ENCODE assay signal across 13 cellular contexts in the genomic region with DNA sequence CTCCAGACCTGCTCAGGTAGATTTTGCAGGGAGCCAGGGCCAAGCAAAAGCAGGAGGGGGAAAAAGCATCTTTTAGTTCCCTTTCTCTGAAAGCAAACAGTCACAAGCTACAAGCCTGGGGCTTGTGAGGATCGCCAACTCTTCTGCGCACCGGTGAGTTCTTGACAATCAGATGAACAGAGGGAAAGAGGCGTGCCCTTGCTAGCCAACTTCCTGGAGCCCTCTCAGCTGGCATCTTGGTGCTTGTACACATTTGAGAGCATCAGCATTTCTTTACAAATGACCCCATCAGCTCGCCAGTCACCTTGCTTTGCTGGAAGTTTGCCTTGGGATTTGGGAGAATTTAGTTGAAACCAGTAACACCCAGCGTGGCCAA. TPM values are rescaled to one million over a fixed set of nuclear protein-coding genes. Genes with fewer than 3 reads are reported as not detected.
DNase-seq lines count a peak whose midpoint lies in the region; ATAC-seq and TF ChIP-seq lines count a peak whose summit lies in the region.
"Had no signal": no experiment of that assay in that cellular context is flagged by ENCODE, and none has a peak within 500 bp of the region (broad histone marks: within the 10 kb centered on the region; RNA-seq: fewer than 3 reads in every experiment).

No MANE protein-coding gene starts in this region.

- H3K4me3 Mint-ChIP-seq in MCF 10A (ENCODE audit: unreplicated experiment): no peak overlapping the region
- H3K4me3 Mint-ChIP-seq in type B pancreatic cell: no peak overlapping the region
- H3K4me3 Mint-ChIP-seq: CD4-positive, alpha-beta memory T cell had no signal

- H2BK120ac ChIP-seq in mesenchymal stem cell (ENCODE audit: low read depth, low read length): peak overlapping the region; percentile 4

- H2BK12ac ChIP-seq in mesenchymal stem cell (ENCODE audit: low read length in 2 of 2): peak overlapping the region; percentile 64 to 94

- peak overlapping the region; percentile 10 for H4K8ac ChIP-seq in mesenchymal stem cell (ENCODE audit: low read length)

- dilution Hi-C loops in mammary epithelial cell (cut with HindIII; ENCODE audit: low sequenced_read_pairs): no loop called here

- no TSS peak for BruUV-seq in mammary epithelial cell (replicated peaks; lab: Mats Ljungman, UMichigan)
- no TSS peak for BruUV-seq in MCF 10A (replicated peaks; lab: Mats Ljungman, UMichigan)

- POLR2A ChIA-PET in MCF 10A (lab: Yijun Ruan, JAX): interaction anchor here (0.9 kb wide), 1 partner anchor 20 kb away, joined by 3 read pairs; no protein-coding TSS in a partner anchor

- TF ChIP-seq CTCF in mammary epithelial cell (conservative IDR thresholded peaks at IDR 0.05 in 1 of 2, IDR thresholded peaks at IDR 0.05 in 1 of 2; ENCODE audit: extremely low read depth in 1 of 2, insufficient read depth in 1 of 2, low read depth in 1 of 2, low read length in 2 of 2) (no peak), MCF 10A (IDR thresholded peaks at IDR 0.05; ENCODE audit: unreplicated experiment) (no peak), type B pancreatic cell (conservative IDR thresholded peaks at IDR 0.05) (no peak)

- H2AK5ac ChIP-seq in mesenchymal stem cell (ENCODE audit: low read length, severe bottlenecking): no peak overlapping the region

- H3K27me3 Mint-ChIP-seq in MCF 10A (ENCODE audit: insufficient read depth, unreplicated experiment): no peaks in the 10 kb centered on the region
- peaks cover 3% of the 10 kb centered on the region for H3K27me3 Mint-ChIP-seq in type B pancreatic cell

- intact Hi-C loops in mammary epithelial cell (cut with micrococcal nuclease) (no loop called here), MCF 10A (cut with micrococcal nuclease) (no loop called here)

- DNase-seq in mammary epithelial cell: no peak
- DNase-seq in MCF 10A (ENCODE audit: unreplicated experiment): no peak
- no peak for DNase-seq in mesenchymal stem cell
- no peak for DNase-seq in type B pancreatic cell (ENCODE audit: extremely low spot score, unreplicated experiment)
- no peak for DNase-seq in AG08396 (ENCODE audit: low spot score)
- DNase-seq: CD4-positive, alpha-beta memory T cell; GOT3; NCI-H1436; NCI-H2081 treated with DMSO at 0.1 percent for 48 hours; NCI-H748 treated with DMSO at 0.1 percent for 48 hours had no signal

- H3K27me3 ChIP-seq in mammary epithelial cell (ENCODE audit: insufficient read depth, low read length) (no peaks in the 10 kb centered on the region), mesenchymal stem cell (ENCODE audit: control insufficient read depth in 1 of 2, insufficient read depth in 1 of 2, low read length in 2 of 2) (no peaks in the 10 kb centered on the region)

- H3K27ac Mint-ChIP-seq in MCF 10A (ENCODE audit: low read depth, unreplicated experiment) (no peak overlapping the region), type B pancreatic cell (no peak overlapping the region)
- H3K27ac Mint-ChIP-seq: CD4-positive, alpha-beta memory T cell had no signal

- H3K4me2 ChIP-seq in mammary epithelial cell (ENCODE audit: insufficient read depth, low read depth, low read length) (peak overlapping the region; percentile 11), mesenchymal stem cell (ENCODE audit: low read length, poor library complexity, severe bottlenecking) (no peak overlapping the region)
- H3K4me2 ChIP-seq: KMS-11 had no signal

- H3K18ac ChIP-seq in mesenchymal stem cell (ENCODE audit: low read depth in 1 of 2, low read length in 2 of 2): peak overlapping the region; percentile 25 to 74

- H3K4me1 ChIP-seq in mammary epithelial cell (ENCODE audit: insufficient read depth, low read length) (peaks cover 30% of the 10 kb centered on the region), mesenchymal stem cell (ENCODE audit: control insufficient read depth, insufficient read depth, low read depth, low read length) (peaks cover 15% of the 10 kb centered on the region)

- no peaks in the 10 kb centered on the region for H3K9me3 ChIP-seq in mammary epithelial cell (replicated peaks; ENCODE audit: insufficient read depth, low read length)
- H3K9me3 ChIP-seq in KOPT-K1 (ENCODE audit: insufficient read depth, low read length, poor library complexity, severe bottlenecking): no peaks in the 10 kb centered on the region
- no peaks in the 10 kb centered on the region for H3K9me3 ChIP-seq in mesenchymal stem cell (ENCODE audit: control insufficient read depth, low read length)

- H2AFZ ChIP-seq in mammary epithelial cell (ENCODE audit: low read depth, low read length) (peak overlapping the region; percentile 35), mesenchymal stem cell (ENCODE audit: low read depth, low read length) (no peak overlapping the region)

- no peak overlapping the region for H2BK5ac ChIP-seq in mesenchymal stem cell (ENCODE audit: low read depth, low read length, poor library complexity, severe bottlenecking)

- H3K27ac ChIP-seq in mammary epithelial cell (ENCODE audit: insufficient read depth, low read depth, low read length): no peak overlapping the region
- peak overlapping the region; percentile 18 for H3K27ac ChIP-seq in KOPT-K1 (ENCODE audit: low read depth, low read length, poor library complexity, severe bottlenecking)
- H3K27ac ChIP-seq in mesenchymal stem cell (ENCODE audit: low read length, poor library complexity, severe bottlenecking): no peak overlapping the region
- H3K27ac ChIP-seq: KMS-11 had no signal

- H4K20me1 ChIP-seq in mammary epithelial cell (ENCODE audit: insufficient read depth, low read length): no peaks in the 10 kb centered on the region

- CTCF ChIA-PET in mammary epithelial cell (lab: Charles Lee; ENCODE audit: low non-redundant PET): interaction anchor here (0.6 kb wide), 1 partner anchor 218 kb away, joined by 7 read pairs; no protein-coding TSS in a partner anchor
- CTCF ChIA-PET in MCF 10A (lab: Yijun Ruan, JAX): interaction anchor here (0.6 to 1.0 kb wide), 6 partner anchors 10 to 320 kb away, joined by 3 to 4 read pairs (median 3); no protein-coding TSS in a partner anchor

- H3K36me3 Mint-ChIP-seq in MCF 10A (ENCODE audit: insufficient read depth, unreplicated experiment): no peaks in the 10 kb centered on the region
- peaks cover 9% of the 10 kb centered on the region for H3K36me3 Mint-ChIP-seq in type B pancreatic cell

- H3K4ac ChIP-seq in mesenchymal stem cell (ENCODE audit: low read depth in 1 of 2, low read length in 2 of 2): peak overlapping the region; percentile 3 to 37

- in situ Hi-C loops in mammary epithelial cell (cut with MboI; ENCODE audit: low sequenced_read_pairs in 2 of 2): no loop called here

- H3K9me3 Mint-ChIP-seq in MCF 10A (ENCODE audit: unreplicated experiment) (no peaks in the 10 kb centered on the region), type B pancreatic cell (peaks cover 3% of the 10 kb centered on the region)

- WGBS in mammary epithelial cell (ENCODE audit: low coverage, missing lambda C conversion rate): 12% methylated on average over 6 of the region's 6 CpGs
- WGBS in mesenchymal stem cell: 75% methylated on average over 6 of the region's 6 CpGs

- no peaks in the 10 kb centered on the region for H3K79me1 ChIP-seq in mesenchymal stem cell (replicated peaks; ENCODE audit: low read length, poor library complexity, severe bottlenecking)

- H3K79me2 ChIP-seq in mammary epithelial cell (ENCODE audit: insufficient read depth, low read length): no peaks in the 10 kb centered on the region

- H3K36me3 ChIP-seq in mammary epithelial cell (ENCODE audit: insufficient read depth, low read length) (no peaks in the 10 kb centered on the region), KOPT-K1 (ENCODE audit: insufficient read depth, low read length) (no peaks in the 10 kb centered on the region), mesenchymal stem cell (ENCODE audit: control insufficient read depth in 1 of 2, insufficient read depth in 2 of 2, low read depth in 1 of 2, low read length in 2 of 2) (no peaks in the 10 kb centered on the region)

- no peak overlapping the region for H3K23ac ChIP-seq in mesenchymal stem cell (ENCODE audit: low read length in 2 of 2)

- H3K4me3 ChIP-seq in mammary epithelial cell (replicated peaks in 1 of 3; ENCODE audit: insufficient read depth in 1 of 3, low read depth in 2 of 3, low read length in 3 of 3) (no peak overlapping the region), mesenchymal stem cell (ENCODE audit: insufficient read depth in 1 of 2, low read depth in 1 of 2, low read length in 2 of 2) (no peak overlapping the region)

- H3K14ac ChIP-seq in mesenchymal stem cell (ENCODE audit: low read length in 2 of 2): no peak overlapping the region

- H4K91ac ChIP-seq in mesenchymal stem cell (ENCODE audit: low read length): peak overlapping the region; percentile 71

- no peak overlapping the region for H3K9ac ChIP-seq in mammary epithelial cell (ENCODE audit: insufficient read depth, low read length)
- H3K9ac ChIP-seq in mesenchymal stem cell (ENCODE audit: low read length): no peak overlapping the region
- H3K9ac ChIP-seq: KMS-11 had no signal

- H3K4me1 Mint-ChIP-seq in MCF 10A (ENCODE audit: insufficient read depth, unreplicated experiment): peaks cover 29% of the 10 kb centered on the region
- H3K4me1 Mint-ChIP-seq in type B pancreatic cell (ENCODE audit: unreplicated experiment): peaks cover 31% of the 10 kb centered on the region

- ATAC-seq in HG03521 (IDR thresholded peaks at IDR 0.05; ENCODE audit: unreplicated experiment): no peak

- H2BK15ac ChIP-seq in mesenchymal stem cell (ENCODE audit: low read depth, poor library complexity, severe bottlenecking): peak overlapping the region; percentile 70

RNA-seq across cellular contexts. Expression of a gene that starts 55.5 kb away (rescaled TPM):
- 10 to 100 TPM; 56.2 to 62.6 TPM for total RNA-seq in mammary epithelial cell
- polyA plus RNA-seq in mammary epithelial cell: 26.4 TPM
- polyA minus RNA-seq in mammary epithelial cell: 98.2 TPM
- 123 and 141 TPM in 2 replicates for total RNA-seq in MCF 10A (2022)
- 54.7 TPM for polyA plus RNA-seq in mesenchymal stem cell (2013, experiment 1 of 2)
- 55.2 TPM for polyA plus RNA-seq in mesenchymal stem cell (2013, experiment 2 of 2)
- total RNA-seq in type B pancreatic cell (ENCODE audit: low replicate concordance): 140 and 149 TPM in 2 replicates

RNA-seq across cellular contexts. Expression of a gene that starts 55.9 kb away (rescaled TPM):
- total RNA-seq in mammary epithelial cell (10 to 100 TPM in 1 of 2 donors, 1 to 10 TPM in 1; 6.8 to 29.7 TPM), MCF 10A (2022) (30.9 and 32.3 TPM in 2 replicates), type B pancreatic cell (ENCODE audit: low replicate concordance) (22.4 and 22.9 TPM in 2 replicates)
- polyA plus RNA-seq in mammary epithelial cell: 15.4 TPM
- polyA minus RNA-seq in mammary epithelial cell: 20.2 TPM
- 91.2 TPM for polyA plus RNA-seq in mesenchymal stem cell (2013, experiment 1 of 2)
- 90.8 TPM for polyA plus RNA-seq in mesenchymal stem cell (2013, experiment 2 of 2)
